ENCODE assay signal across 16 cellular contexts in the genomic region with DNA sequence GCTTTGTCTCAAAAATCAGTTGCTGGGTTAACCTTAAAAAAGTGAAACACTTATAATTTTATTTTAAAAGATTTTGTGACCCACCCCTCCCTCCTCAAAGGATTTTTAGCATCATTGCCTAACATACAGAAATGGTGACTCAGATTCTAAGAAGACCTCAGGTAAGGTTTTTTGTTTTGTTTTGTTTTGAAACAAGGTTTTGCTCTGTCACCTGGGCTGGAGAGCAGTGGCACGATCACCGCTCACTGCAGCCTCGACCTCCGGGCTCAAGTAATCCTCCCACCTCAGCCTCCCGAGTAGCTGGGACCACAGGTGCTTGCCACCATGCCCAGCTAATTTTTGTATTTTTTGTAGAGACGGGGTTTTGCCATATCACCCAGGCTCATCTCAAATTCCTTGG.
DNase-seq lines count a peak whose midpoint lies in the region.
"Had no signal": no experiment of that assay in that cellular context is flagged by ENCODE, and none has a peak within 500 bp of the region (broad histone marks: within the 10 kb centered on the region; RNA-seq: fewer than 3 reads in every experiment).

No MANE protein-coding gene starts in this region.

- H3K9ac ChIP-seq in rectal smooth muscle tissue (ENCODE audit: low read length), result no peak overlapping the region

- peaks cover 62 to 87% (median 77%) of the 10 kb centered on the region in 4 donors for H3K4me1 Mint-ChIP-seq in CD4-positive, alpha-beta memory T cell
- peaks cover 79% of the 10 kb centered on the region for H3K4me1 Mint-ChIP-seq in activated naive CD4-positive, alpha-beta T cell treated with anti-CD3 and anti-CD28 coated beads, Interleukin-2, amount 50 U/mL, for 24 hours

- peaks cover 53 to 61% of the 10 kb centered on the region in 2 donors for H3K36me3 Mint-ChIP-seq in CD4-positive, alpha-beta memory T cell
- H3K36me3 Mint-ChIP-seq in activated naive CD4-positive, alpha-beta T cell treated with anti-CD3 and anti-CD28 coated beads, Interleukin-2, amount 50 U/mL, for 24 hours, result peaks cover 12% of the 10 kb centered on the region

- peaks cover 19% of the 10 kb centered on the region for H3K36me3 ChIP-seq in CD4-positive, alpha-beta memory T cell (ENCODE audit: insufficient read depth, low read length)
- peaks cover 16% of the 10 kb centered on the region for H3K36me3 ChIP-seq in rectal smooth muscle tissue (ENCODE audit: control insufficient read depth, insufficient read depth, low read length)
- H3K36me3 ChIP-seq: ovary had no signal

- DNase-seq in activated CD4-positive, alpha-beta T cell treated with anti-CD3 and anti-CD28 coated beads, Interleukin-2, amount 50 U/mL, for 1 hour, result peak; percentile 31
- no peak for DNase-seq in activated CD4-positive, alpha-beta T cell treated with anti-CD3 and anti-CD28 coated beads for 48 hours
- peak in 1 of 5 donors; percentile 57 for DNase-seq in CD4-positive, alpha-beta memory T cell
- DNase-seq in posterior cingulate gyrus (no peak), NCI-H446 (lab: John Stamatoyannopoulos, UW) (no peak), T1000 (lab: John Stamatoyannopoulos, UW) (no peak)
- DNase-seq: amygdala, Caco-2, cerebellar nuclear complex, NCI-H187 treated with DMSO at 0.1 percent for 48 hours, NCI-H510A, small intestine had no signal

- H3K4me3 Mint-ChIP-seq in CD4-positive, alpha-beta memory T cell, result peak overlapping the region; percentile 50 to 79 (median 70)
- peak overlapping the region; percentile 54 for H3K4me3 Mint-ChIP-seq in activated naive CD4-positive, alpha-beta T cell treated with anti-CD3 and anti-CD28 coated beads, Interleukin-2, amount 50 U/mL, for 24 hours
- H3K4me3 Mint-ChIP-seq: stimulated activated memory B cell treated with anti-CD40 and anti-IgM and Interleukin-4, amounts not matched to agents 10 μg/mL and 1 μg/mL and 100 μg/mL, for 72 hours had no signal

- H3K27me3 ChIP-seq in CD4-positive, alpha-beta memory T cell (ENCODE audit: insufficient read depth, low read length), result no peaks in the 10 kb centered on the region
- H3K27me3 ChIP-seq in rectal smooth muscle tissue (ENCODE audit: control insufficient read depth, insufficient read depth, low read length), result no peaks in the 10 kb centered on the region
- H3K27me3 ChIP-seq: ovary had no signal

- peak overlapping the region; percentile 59 for H3K27ac ChIP-seq in CD4-positive, alpha-beta memory T cell (ENCODE audit: low read depth, low read length)
- peak overlapping the region; percentile 47 for H3K27ac ChIP-seq in rectal smooth muscle tissue (ENCODE audit: low read depth, low read length)
- H3K27ac ChIP-seq: ovary had no signal

- H3K4me3 ChIP-seq in CD4-positive, alpha-beta memory T cell (ENCODE audit: low read length in 2 of 2), result no peak overlapping the region
- H3K4me3 ChIP-seq in rectal smooth muscle tissue (ENCODE audit: low read length), result no peak overlapping the region
- H3K4me3 ChIP-seq: ovary had no signal

- H3K9me3 ChIP-seq in CD4-positive, alpha-beta memory T cell (ENCODE audit: control insufficient read depth in 1 of 2, low read length in 2 of 2), result no peaks in the 10 kb centered on the region
- H3K9me3 ChIP-seq: Caco-2, ovary had no signal

- POLR2A ChIA-PET in CD4-positive, alpha-beta memory T cell (lab: Charles Lee; ENCODE audit: partially characterized antibody), result interaction anchor here (0.6 to 15.6 kb wide), 9 partner anchors 8 to 85 kb away, joined by 3 to 405 read pairs (median 8); a partner anchor contains a TSS

- H3K9me3 Mint-ChIP-seq in CD4-positive, alpha-beta memory T cell, result peaks cover 0 to 2% (median 0%) of the 10 kb centered on the region in 8 donors
- H3K9me3 Mint-ChIP-seq in activated naive CD4-positive, alpha-beta T cell treated with anti-CD3 and anti-CD28 coated beads, Interleukin-2, amount 50 U/mL, for 24 hours, result no peaks in the 10 kb centered on the region
- H3K9me3 Mint-ChIP-seq: stimulated activated memory B cell treated with anti-CD40 and anti-IgM and Interleukin-4, amounts not matched to agents 10 μg/mL and 1 μg/mL and 100 μg/mL, for 72 hours had no signal

- H3K4me1 ChIP-seq in CD4-positive, alpha-beta memory T cell (ENCODE audit: insufficient read depth, low read length), result peaks cover 96% of the 10 kb centered on the region
- H3K4me1 ChIP-seq in rectal smooth muscle tissue (ENCODE audit: control insufficient read depth, insufficient read depth, low read length), result peaks cover 31% of the 10 kb centered on the region

- intact Hi-C loops in CD4-positive, alpha-beta memory T cell (cut with micrococcal nuclease), result no loop called here
- intact Hi-C loops in posterior cingulate gyrus (cut with DNase I), result no loop called here

- H3K27ac Mint-ChIP-seq in CD4-positive, alpha-beta memory T cell, result peak overlapping the region; percentile 95 to 97 (median 97)
- H3K27ac Mint-ChIP-seq in activated naive CD4-positive, alpha-beta T cell treated with anti-CD3 and anti-CD28 coated beads, Interleukin-2, amount 50 U/mL, for 24 hours, result peak overlapping the region; percentile 94
- H3K27ac Mint-ChIP-seq: stimulated activated memory B cell treated with anti-CD40 and anti-IgM and Interleukin-4, amounts not matched to agents 10 μg/mL and 1 μg/mL and 100 μg/mL, for 72 hours had no signal

- no peaks in the 10 kb centered on the region for H3K27me3 Mint-ChIP-seq in CD4-positive, alpha-beta memory T cell
- H3K27me3 Mint-ChIP-seq in activated naive CD4-positive, alpha-beta T cell treated with anti-CD3 and anti-CD28 coated beads, Interleukin-2, amount 50 U/mL, for 24 hours, result no peaks in the 10 kb centered on the region
- H3K27me3 Mint-ChIP-seq: stimulated activated memory B cell treated with anti-CD40 and anti-IgM and Interleukin-4, amounts not matched to agents 10 μg/mL and 1 μg/mL and 100 μg/mL, for 72 hours had no signal

- CTCF ChIA-PET in CD4-positive, alpha-beta memory T cell (lab: Charles Lee; ENCODE audit: partially characterized antibody), result interaction anchor here (1.0 to 9.7 kb wide), 11 partner anchors 12 to 136 kb away, joined by 3 to 85 read pairs (median 6); no protein-coding TSS in a partner anchor
